ENCODE assay signal across 9 cellular contexts in genomic region chr18:58896734-58897508, GRCh38. TPM values are rescaled to one million over a fixed set of nuclear protein-coding genes. Genes with fewer than 3 reads are reported as not detected.
A peak's percentile ranks its signal among the peaks of the same experiment; 100 is the strongest.
DNase-seq lines count a peak whose midpoint lies in the region; ATAC-seq and TF ChIP-seq lines count a peak whose summit lies in the region.
"Had no signal": no experiment of that assay in that cellular context is flagged by ENCODE, and none has a peak within 500 bp of the region (broad histone marks: within the 10 kb centered on the region; RNA-seq: fewer than 3 reads in every experiment).

No MANE protein-coding gene starts in this region.

- peak overlapping the region; percentile 1 to 69 (median 32) for H3K27ac Mint-ChIP-seq in brain
- peak overlapping the region; percentile 83 for H3K27ac Mint-ChIP-seq in stimulated activated naive B cell treated with anti-CD40 and anti-IgM and Interleukin-4, amounts not matched to agents 10 μg/mL and 1 μg/mL and 100 μg/mL, for 72 hours

- ATAC-seq in GM18868 (IDR thresholded peaks at IDR 0.05; ENCODE audit: unreplicated experiment): peak; percentile 51
- ATAC-seq in stimulated activated naive B cell treated with anti-CD40 and anti-IgM and Interleukin-4, amounts not matched to agents 10 μg/mL and 1 μg/mL and 100 μg/mL, for 72 hours (replicated peaks): peak; percentile 64 to 67

- no peaks in the 10 kb centered on the region for H3K9me3 ChIP-seq in HUES48 (ENCODE audit: control insufficient read depth, insufficient read depth, low read length)

- peaks cover 24% of the 10 kb centered on the region for H3K4me1 ChIP-seq in HUES48 (ENCODE audit: control insufficient read depth, insufficient read depth, low read length)

- H3K9ac ChIP-seq in HUES48 (ENCODE audit: low read depth, low read length): no peak overlapping the region

- no peak for TF ChIP-seq CTCF in brain (conservative IDR thresholded peaks at IDR 0.05)

- H3K27ac ChIP-seq in HUES48 (ENCODE audit: low read depth, low read length): peak overlapping the region; percentile 14

- H3K4me1 Mint-ChIP-seq in brain: peaks cover 77% of the 10 kb centered on the region
- H3K4me1 Mint-ChIP-seq in stimulated activated naive B cell treated with anti-CD40 and anti-IgM and Interleukin-4, amounts not matched to agents 10 μg/mL and 1 μg/mL and 100 μg/mL, for 72 hours: peaks cover 44 to 86% of the 10 kb centered on the region in 2 donors

- H3K4me3 ChIP-seq in HUES48 (ENCODE audit: low read depth, low read length): no peak overlapping the region

- no peaks in the 10 kb centered on the region for H3K27me3 ChIP-seq in HUES48 (ENCODE audit: control insufficient read depth, insufficient read depth, low read length)

- peaks cover 90% of the 10 kb centered on the region for H3K36me3 ChIP-seq in HUES48 (ENCODE audit: control insufficient read depth, insufficient read depth, low read length)

- no peak for DNase-seq in stimulated activated naive B cell treated with anti-CD40 and anti-IgM and Interleukin-4, amounts not matched to agents 10 μg/mL and 1 μg/mL and 100 μg/mL, for 72 hours
- DNase-seq in NCI-H510A treated with DMSO at 0.1 percent for 48 hours (lab: John Stamatoyannopoulos, UW) (no peak), DMS79 (lab: John Stamatoyannopoulos, UW) (no peak), T-helper 9 cell (no peak)
- DNase-seq: NCI-H187, RPMI8226 had no signal

- H3K36me3 Mint-ChIP-seq in brain: peaks cover 78% of the 10 kb centered on the region
- H3K36me3 Mint-ChIP-seq in stimulated activated naive B cell treated with anti-CD40 and anti-IgM and Interleukin-4, amounts not matched to agents 10 μg/mL and 1 μg/mL and 100 μg/mL, for 72 hours: peaks cover 38 to 56% of the 10 kb centered on the region in 2 donors

- H3K4me3 Mint-ChIP-seq in brain: no peak overlapping the region
- H3K4me3 Mint-ChIP-seq in stimulated activated naive B cell treated with anti-CD40 and anti-IgM and Interleukin-4, amounts not matched to agents 10 μg/mL and 1 μg/mL and 100 μg/mL, for 72 hours: peak overlapping the region; percentile 67 to 74

- H3K27me3 Mint-ChIP-seq in brain: no peaks in the 10 kb centered on the region
- H3K27me3 Mint-ChIP-seq in stimulated activated naive B cell treated with anti-CD40 and anti-IgM and Interleukin-4, amounts not matched to agents 10 μg/mL and 1 μg/mL and 100 μg/mL, for 72 hours: no peaks in the 10 kb centered on the region

- H3K9me3 Mint-ChIP-seq in brain: no peaks in the 10 kb centered on the region
- peaks cover 0 to 4% of the 10 kb centered on the region in 2 donors for H3K9me3 Mint-ChIP-seq in stimulated activated naive B cell treated with anti-CD40 and anti-IgM and Interleukin-4, amounts not matched to agents 10 μg/mL and 1 μg/mL and 100 μg/mL, for 72 hours

RNA-seq across cellular contexts. Expression of gene ZNF532, which starts 32.2 kb away (rescaled TPM):
- polyA plus RNA-seq in brain (ENCODE audit: insufficient read depth, low read depth, low replicate concordance): 51.6 TPM

Comparison
In these comparisons a context has a peak if more than half of its experiments do, and no peak if none do; other contexts are left out.
1. H3K4me3 Mint-ChIP-seq: peak in stimulated activated naive B cell treated with anti-CD40 and anti-IgM and Interleukin-4, amounts not matched to agents 10 μg/mL and 1 μg/mL and 100 μg/mL, for 72 hours (2 of 2); none in brain (0 of 5).